In genomic region chr4:4247711-4248035, GRCh38 we compare ENCODE assay signal across 8 cellular contexts. TPM values are rescaled to one million over a fixed set of nuclear protein-coding genes. Genes with fewer than 3 reads are reported as not detected.
A peak's percentile ranks its signal among the peaks of the same experiment; 100 is the strongest.
DNase-seq lines count a peak whose midpoint lies in the region; ATAC-seq and TF ChIP-seq lines count a peak whose summit lies in the region.

No MANE protein-coding gene starts in this region.

- H3K27ac Mint-ChIP-seq in activated CD4-positive, alpha-beta T cell treated with anti-CD3 and anti-CD28 coated beads, Interleukin-2, amount 10 ng/mL, durations not matched to agents 24 days and 14 days, result peak overlapping the region; percentile 95
- H3K27ac Mint-ChIP-seq in memory B cell, result peak overlapping the region; percentile 99

- peaks cover 22% of the 10 kb centered on the region for H3K36me3 Mint-ChIP-seq in activated CD4-positive, alpha-beta T cell treated with anti-CD3 and anti-CD28 coated beads, Interleukin-2, amount 10 ng/mL, durations not matched to agents 24 days and 14 days (ENCODE audit: low read depth)
- peaks cover 12% of the 10 kb centered on the region for H3K36me3 Mint-ChIP-seq in memory B cell

- 0% methylated on average over 6 to 12 of the region's 12 CpGs for WGBS in body of pancreas, 2 donors

- H3K4me3 Mint-ChIP-seq in activated CD4-positive, alpha-beta T cell treated with anti-CD3 and anti-CD28 coated beads, Interleukin-2, amount 10 ng/mL, durations not matched to agents 24 days and 14 days, result peak overlapping the region; percentile 92
- peak overlapping the region; percentile 96 for H3K4me3 Mint-ChIP-seq in memory B cell

- no peak for TF ChIP-seq CTCF in body of pancreas (IDR thresholded peaks at IDR 0.05)

- intact Hi-C loops in activated CD4-positive, alpha-beta T cell treated with anti-CD3 and anti-CD28 coated beads, Interleukin-2, amount 10 ng/mL, durations not matched to agents 24 days and 14 days (cut with micrococcal nuclease), result loop anchor here (1.0 kb wide), 3 partner anchors 43 to 294 kb away; partner anchors contain the start of genes LYAR and ZBTB49
- intact Hi-C loops in body of pancreas (cut with DNase I), result no loop called here

- no peaks in the 10 kb centered on the region for H3K9me3 ChIP-seq in body of pancreas

- no peaks in the 10 kb centered on the region for H3K27me3 Mint-ChIP-seq in activated CD4-positive, alpha-beta T cell treated with anti-CD3 and anti-CD28 coated beads, Interleukin-2, amount 10 ng/mL, durations not matched to agents 24 days and 14 days
- H3K27me3 Mint-ChIP-seq in memory B cell, result no peaks in the 10 kb centered on the region

- H3K9me3 Mint-ChIP-seq in activated CD4-positive, alpha-beta T cell treated with anti-CD3 and anti-CD28 coated beads, Interleukin-2, amount 10 ng/mL, durations not matched to agents 24 days and 14 days, result no peaks in the 10 kb centered on the region
- no peaks in the 10 kb centered on the region for H3K9me3 Mint-ChIP-seq in memory B cell

- H3K36me3 ChIP-seq in body of pancreas (replicated peaks in 1 of 2; ENCODE audit: insufficient read depth in 1 of 2, low read depth in 2 of 2), result peaks cover 0 to 5% of the 10 kb centered on the region in 2 donors

- H3K4me1 ChIP-seq in body of pancreas, result peaks cover 18% of the 10 kb centered on the region

- ATAC-seq in HG03469 (IDR thresholded peaks at IDR 0.05; ENCODE audit: unreplicated experiment), result peak; percentile 13
- no peak for ATAC-seq in body of pancreas
- peak; percentile 39 for ATAC-seq in memory B cell (ENCODE audit: low read depth)

- no peak for TF ChIP-seq POLR2A in body of pancreas (IDR thresholded peaks at IDR 0.05)

- H3K27ac ChIP-seq in body of pancreas, result peak overlapping the region; percentile 90 to 94 (median 94)

- peak overlapping the region; percentile 67 to 94 for H3K4me3 ChIP-seq in body of pancreas

- no peaks in the 10 kb centered on the region for H3K27me3 ChIP-seq in body of pancreas

- peaks cover 17% of the 10 kb centered on the region for H3K4me1 Mint-ChIP-seq in activated CD4-positive, alpha-beta T cell treated with anti-CD3 and anti-CD28 coated beads, Interleukin-2, amount 10 ng/mL, durations not matched to agents 24 days and 14 days
- H3K4me1 Mint-ChIP-seq in memory B cell, result peaks cover 19% of the 10 kb centered on the region

- no peak for DNase-seq in activated CD4-positive, alpha-beta T cell treated with anti-CD3 and anti-CD28 coated beads, Interleukin-2, amount 10 ng/mL, durations not matched to agents 24 days and 14 days
- no peak for DNase-seq in activated CD4-positive, alpha-beta T cell treated with anti-CD3 and anti-CD28 coated beads for 1 hour
- no peak for DNase-seq in body of pancreas
- DNase-seq in memory B cell (ENCODE audit: low spot score in 2 of 2), result no peak
- DNase-seq in stimulated activated naive CD4-positive, alpha-beta T cell (lab: John Stamatoyannopoulos, UW), result no peak
- no peak for DNase-seq in dermis blood vessel endothelial cell
- no peak for DNase-seq in DMS79 treated with DMSO at 0.1 percent for 48 hours (lab: John Stamatoyannopoulos, UW)

RNA-seq across cellular contexts. Expression of gene TMEM128, which starts 0.3 kb away (rescaled TPM):
- 18.5 and 20.7 TPM in 2 replicates for total RNA-seq in activated CD4-positive, alpha-beta T cell treated with anti-CD3 and anti-CD28 coated beads, Interleukin-2, amount 10 ng/mL, durations not matched to agents 24 days and 14 days
- 10 to 100 TPM; 12.9 to 17.1 TPM for total RNA-seq in body of pancreas
- 13.1 and 15.8 TPM in 2 replicates for total RNA-seq in dermis blood vessel endothelial cell

RNA-seq across cellular contexts. Expression of gene OTOP1, which starts 20.9 kb away (rescaled TPM):
- total RNA-seq in activated CD4-positive, alpha-beta T cell treated with anti-CD3 and anti-CD28 coated beads, Interleukin-2, amount 10 ng/mL, durations not matched to agents 24 days and 14 days, result not detected in 2 replicates
- not detected for total RNA-seq in body of pancreas
- not detected in 2 replicates for total RNA-seq in dermis blood vessel endothelial cell

RNA-seq across cellular contexts. Expression of gene LYAR, which starts 42.3 kb away (rescaled TPM):
- total RNA-seq in activated CD4-positive, alpha-beta T cell treated with anti-CD3 and anti-CD28 coated beads, Interleukin-2, amount 10 ng/mL, durations not matched to agents 24 days and 14 days, result 93.9 and 95.5 TPM in 2 replicates
- 10 to 100 TPM in 1 of 2 donors, 1 to 10 TPM in 1; 7.6 to 12.5 TPM for total RNA-seq in body of pancreas
- total RNA-seq in dermis blood vessel endothelial cell, result 18.2 and 18.9 TPM in 2 replicates

RNA-seq across cellular contexts. Expression of gene ZBTB49, which starts 42.4 kb away (rescaled TPM):
- 7.2 and 8.6 TPM in 2 replicates for total RNA-seq in activated CD4-positive, alpha-beta T cell treated with anti-CD3 and anti-CD28 coated beads, Interleukin-2, amount 10 ng/mL, durations not matched to agents 24 days and 14 days
- 10 to 100 TPM in 1 of 2 donors, 1 to 10 TPM in 1; 9.1 to 23.4 TPM for total RNA-seq in body of pancreas
- total RNA-seq in dermis blood vessel endothelial cell, result 4.0 and 4.1 TPM in 2 replicates
